13 cellular contexts compared by ENCODE assay signal in genomic region chr7:120996983-120997334, GRCh38. TPM values are rescaled to one million over a fixed set of nuclear protein-coding genes. Genes with fewer than 3 reads are reported as not detected.
A peak's percentile ranks its signal among the peaks of the same experiment; 100 is the strongest.
DNase-seq lines count a peak whose midpoint lies in the region; ATAC-seq and TF ChIP-seq lines count a peak whose summit lies in the region.
"Had no signal": no experiment of that assay in that cellular context is flagged by ENCODE, and none has a peak within 500 bp of the region (broad histone marks: within the 10 kb centered on the region; RNA-seq: fewer than 3 reads in every experiment).

No MANE protein-coding gene starts in this region.

- peak overlapping the region; percentile 10; the same call in 1 of the 2 replicates for H3K4me2 ChIP-seq in MM.1S (ENCODE audit: low read depth, low read length)

- TF ChIP-seq EP300 in transverse colon (IDR thresholded peaks at IDR 0.05; ENCODE audit: low read depth) (no peak), suprapubic skin (IDR thresholded peaks at IDR 0.05) (no peak)

- in situ Hi-C loops in transverse colon (cut with MboI; ENCODE audit: low pct_ligation_motif_present in 1 of 4, low pct_unique_long_range_greater_than_20kb in 1 of 4, low sequenced_read_pairs in 3 of 4), result loop anchor here (10.0 to 25.0 kb wide), 3 partner anchors 78 to 98 kb away; no protein-coding TSS in a partner anchor

- intact Hi-C loops in transverse colon (cut with DNase I; ENCODE audit: low total_unique reads), result no loop called here

- peak overlapping the region; percentile 31; the same call in 1 of the 2 replicates for H3K27ac ChIP-seq in MM.1S (ENCODE audit: low read length)
- peak overlapping the region; percentile 33 to 44 for H3K27ac ChIP-seq in lung (ENCODE audit: low read depth in 1 of 2, low read length in 1 of 2)
- H3K27ac ChIP-seq in transverse colon, result peak overlapping the region; percentile 54 to 89 (median 61)
- H3K27ac ChIP-seq in suprapubic skin, result no peak overlapping the region
- no peak overlapping the region for H3K27ac ChIP-seq in SJCRH30
- H3K27ac ChIP-seq: prostate gland, vagina had no signal

- H3K9me3 ChIP-seq in MM.1S (replicated peaks; ENCODE audit: insufficient read depth, low read length), result no peaks in the 10 kb centered on the region
- H3K9me3 ChIP-seq in lung (ENCODE audit: control insufficient read depth in 2 of 2, insufficient read depth in 1 of 2, low read length in 1 of 2), result no peaks in the 10 kb centered on the region
- no peaks in the 10 kb centered on the region for H3K9me3 ChIP-seq in transverse colon
- H3K9me3 ChIP-seq in suprapubic skin, result no peaks in the 10 kb centered on the region
- no peaks in the 10 kb centered on the region for H3K9me3 ChIP-seq in SJCRH30 (replicated peaks)
- H3K9me3 ChIP-seq: gastroesophageal sphincter, mucosa of descending colon, prostate gland, vagina had no signal

- H4K20me1 ChIP-seq in MM.1S (ENCODE audit: insufficient read depth, low read length), result no peaks in the 10 kb centered on the region

- no peak overlapping the region for H3K4me3 ChIP-seq in MM.1S (ENCODE audit: low read length)
- no peak overlapping the region for H3K4me3 ChIP-seq in lung
- no peak overlapping the region for H3K4me3 ChIP-seq in transverse colon
- no peak overlapping the region for H3K4me3 ChIP-seq in suprapubic skin
- H3K4me3 ChIP-seq in SJCRH30, result no peak overlapping the region
- H3K4me3 ChIP-seq: gastroesophageal sphincter, mucosa of descending colon, prostate gland, vagina had no signal

- peak; percentile 26 for DNase-seq in MM.1S
- no peak for DNase-seq in lung (ENCODE audit: low spot score)
- DNase-seq in transverse colon, result no peak
- DNase-seq in activated naive CD4-positive, alpha-beta T cell (lab: John Stamatoyannopoulos, UW), result no peak
- DNase-seq in suprapubic skin (ENCODE audit: low spot score in 2 of 2), result no peak
- DNase-seq in SJCRH30, result no peak
- DNase-seq: islet precursor cell, NCI-H1436 treated with DMSO at 0.1 percent for 48 hours had no signal

- TF ChIP-seq CTCF in MM.1S (IDR thresholded peaks at IDR 0.05; ENCODE audit: low read length) (no peak), lung (IDR thresholded peaks at IDR 0.05; ENCODE audit: control extremely low read depth, extremely low read depth) (no peak), transverse colon (IDR thresholded peaks at IDR 0.05) (no peak), suprapubic skin (IDR thresholded peaks at IDR 0.05) (no peak)

- no peaks in the 10 kb centered on the region for H3K9me2 ChIP-seq in MM.1S (replicated peaks; ENCODE audit: insufficient read depth, low read length)

- H3K36me3 ChIP-seq in MM.1S (replicated peaks; ENCODE audit: insufficient read depth, low read length), result no peaks in the 10 kb centered on the region
- no peaks in the 10 kb centered on the region for H3K36me3 ChIP-seq in lung (ENCODE audit: control insufficient read depth in 2 of 2, insufficient read depth in 2 of 2, low read length in 2 of 2)
- no peaks in the 10 kb centered on the region for H3K36me3 ChIP-seq in transverse colon
- no peaks in the 10 kb centered on the region for H3K36me3 ChIP-seq in suprapubic skin
- no peaks in the 10 kb centered on the region for H3K36me3 ChIP-seq in SJCRH30
- H3K36me3 ChIP-seq: gastroesophageal sphincter, prostate gland, vagina had no signal

- peaks cover 19% of the 10 kb centered on the region; the same call in 1 of the 2 replicates for H3F3A ChIP-seq in MM.1S (ENCODE audit: insufficient read depth, low read length)

- ATAC-seq in GM19351 (IDR thresholded peaks at IDR 0.05; ENCODE audit: unreplicated experiment) (peak; percentile 58), lung (ENCODE audit: insufficient read depth, low FRiP score) (no peak)

- H3K4me1 ChIP-seq in MM.1S (ENCODE audit: low read length), result peaks cover 51% of the 10 kb centered on the region
- H3K4me1 ChIP-seq in lung (ENCODE audit: control insufficient read depth in 2 of 2, insufficient read depth in 2 of 2, low read length in 2 of 2), result peaks cover 0 to 38% of the 10 kb centered on the region in 2 donors
- H3K4me1 ChIP-seq in transverse colon, result peaks cover 0 to 63% (median 17%) of the 10 kb centered on the region in 4 donors
- H3K4me1 ChIP-seq in suprapubic skin, result peaks cover 13% of the 10 kb centered on the region
- peaks cover 20% of the 10 kb centered on the region for H3K4me1 ChIP-seq in SJCRH30
- H3K4me1 ChIP-seq: prostate gland had no signal

- H2AFZ ChIP-seq in MM.1S (ENCODE audit: low read length), result no peak overlapping the region

- H3K27me3 ChIP-seq in MM.1S (replicated peaks; ENCODE audit: insufficient read depth, low read length), result no peaks in the 10 kb centered on the region
- H3K27me3 ChIP-seq in lung (ENCODE audit: control insufficient read depth, insufficient read depth), result no peaks in the 10 kb centered on the region
- no peaks in the 10 kb centered on the region for H3K27me3 ChIP-seq in transverse colon
- peaks cover 2% of the 10 kb centered on the region for H3K27me3 ChIP-seq in suprapubic skin
- no peaks in the 10 kb centered on the region for H3K27me3 ChIP-seq in SJCRH30
- H3K27me3 ChIP-seq: gastroesophageal sphincter, vagina had no signal

- no peak overlapping the region for H3K9ac ChIP-seq in MM.1S (ENCODE audit: low read length)

- TF ChIP-seq POLR2A in transverse colon (IDR thresholded peaks at IDR 0.05) (no peak), suprapubic skin (IDR thresholded peaks at IDR 0.05) (no peak)

- no peaks in the 10 kb centered on the region for H3K79me2 ChIP-seq in MM.1S (ENCODE audit: low read length)

RNA-seq across cellular contexts. Expression of gene CPED1, which starts 8.4 kb away (rescaled TPM):
- total RNA-seq in lung (10 to 100 TPM; 12.6 to 32.3 TPM), transverse colon (10 to 100 TPM in 3 of 4 donors, 1 to 10 TPM in 1; 4.4 to 20.2 (median 14.0) TPM), suprapubic skin (1 to 10 TPM; 1.3 to 5.6 (median 3.6) TPM)
- polyA plus RNA-seq in lung, result 1 to 10 TPM; 1.8 to 2.2 TPM
- 3.6 and 4.4 TPM in 2 replicates for total RNA-seq in SJCRH30 (2014; rRNA removed; shearing (Covaris generic))

RNA-seq across cellular contexts. Expression of gene ING3, which starts 46.4 kb away (rescaled TPM):
- total RNA-seq in lung (10 to 100 TPM; 16.3 to 24.9 TPM), transverse colon (10 to 100 TPM in 3 of 4 donors, 1 to 10 TPM in 1; 1.5 to 23.6 (median 16.2) TPM), suprapubic skin (10 to 100 TPM; 12.6 to 17.8 (median 16.2) TPM)
- polyA plus RNA-seq in lung, result 10 to 100 TPM in 1 of 2 donors, 1 to 10 TPM in 1; 8.6 to 12.1 TPM
- total RNA-seq in SJCRH30 (2014; rRNA removed; shearing (Covaris generic)), result 28.4 and 40.1 TPM in 2 replicates

Comparison
In these comparisons a context has a peak if more than half of its experiments do, and no peak if none do; other contexts are left out.
1. H3K27ac ChIP-seq: peak in MM.1S (single experiment), lung (2 of 2) and transverse colon (4 of 4); none in suprapubic skin (single experiment) and SJCRH30 (single experiment).